8 cellular contexts compared by ENCODE assay signal in genomic region chr19:33416307-33417215, GRCh38. TPM values are rescaled to one million over a fixed set of nuclear protein-coding genes. Genes with fewer than 3 reads are reported as not detected.
A peak's percentile ranks its signal among the peaks of the same experiment; 100 is the strongest.
DNase-seq lines count a peak whose midpoint lies in the region; ATAC-seq, FAIRE-seq and TF ChIP-seq lines count a peak whose summit lies in the region.

No MANE protein-coding gene starts in this region.

- H3K4me3 ChIP-seq in AG10803 (ENCODE audit: low read length) (no peak overlapping the region), HepG2 (replicated peaks in 1 of 3; ENCODE audit: insufficient read depth in 1 of 3, low read depth in 2 of 3, low read length in 3 of 3) (no peak overlapping the region)

- H3K4me1 Mint-ChIP-seq in H9: peaks cover 4 to 15% of the 10 kb centered on the region in 2 experiments
- peaks cover 7% of the 10 kb centered on the region for H3K4me1 Mint-ChIP-seq in central memory CD8-positive, alpha-beta T cell

- no peak overlapping the region for H4K91ac ChIP-seq in H9 (ENCODE audit: insufficient read length, low read depth, low read length)

- H2AFZ ChIP-seq in H9 (ENCODE audit: low read length) (no peak overlapping the region), HepG2 (ENCODE audit: low read length) (no peak overlapping the region)

- H3K27ac ChIP-seq in H9 (ENCODE audit: insufficient read length, low read depth, low read length) (no peak overlapping the region), HepG2 (ENCODE audit: extremely low read length, insufficient read depth, low read length) (no peak overlapping the region)

- TF ChIP-seq EP300 in HepG2 (IDR thresholded peaks at IDR 0.05; ENCODE audit: low read depth in 2 of 2, low read length in 2 of 2) (no peak), HepG2 (CRISPR knock-in tag; IDR thresholded peaks at IDR 0.05; ENCODE audit: borderline replicate concordance) (no peak)

- no peaks in the 10 kb centered on the region for H3K36me3 Mint-ChIP-seq in H9 (ENCODE audit: insufficient read depth in 1 of 3, low read depth in 3 of 3)
- no peaks in the 10 kb centered on the region for H3K36me3 Mint-ChIP-seq in central memory CD8-positive, alpha-beta T cell (ENCODE audit: insufficient read depth)

- H2BK15ac ChIP-seq in H9 (ENCODE audit: low read depth, low read length): no peak overlapping the region

- H3K79me2 ChIP-seq in H9 (ENCODE audit: insufficient read depth, low read length) (no peaks in the 10 kb centered on the region), HepG2 (ENCODE audit: insufficient read depth, low read length) (no peaks in the 10 kb centered on the region)

- TF ChIP-seq CTCF in AG10803 (conservative IDR thresholded peaks at IDR 0.05; ENCODE audit: low read length) (peak; percentile 66), H9 (conservative IDR thresholded peaks at IDR 0.05) (peak; percentile 84), HepG2 (CRISPR knock-in tag; IDR thresholded peaks at IDR 0.05) (peak; percentile 77)

- in situ Hi-C loops in HepG2 (cut with HindIII; ENCODE audit: extremely low pct_ligation_motif_present, low pct_unique_long_range_greater_than_20kb): no loop called here

- H3K9ac ChIP-seq in H9 (ENCODE audit: extremely low read depth, insufficient read length, low read length) (no peak overlapping the region), HepG2 (ENCODE audit: insufficient read depth, low read depth, low read length) (no peak overlapping the region)

- no peak overlapping the region for H3K14ac ChIP-seq in H9 (ENCODE audit: insufficient read depth, low read length)

- H3K9me3 Mint-ChIP-seq in H9: no peaks in the 10 kb centered on the region
- no peaks in the 10 kb centered on the region for H3K9me3 Mint-ChIP-seq in central memory CD8-positive, alpha-beta T cell

- POLR2A ChIA-PET in HepG2 (lab: Yijun Ruan, JAX): interaction anchor here (0.9 to 1.0 kb wide), 2 partner anchors 10 to 13 kb away, joined by 3 read pairs; no protein-coding TSS in a partner anchor

- no peaks in the 10 kb centered on the region for H3K27me3 Mint-ChIP-seq in H9 (ENCODE audit: low read depth)
- no peaks in the 10 kb centered on the region for H3K27me3 Mint-ChIP-seq in central memory CD8-positive, alpha-beta T cell

- WGBS in H9 (ENCODE audit: extremely low coverage, insufficient read length, low lambda C conversion rate): no CpG with 5 or more reads among the region's 27 CpGs
- 90% methylated on average over 16 of the region's 27 CpGs for WGBS in HepG2 (ENCODE audit: low lambda C conversion rate)

- peak; percentile 37 for FAIRE-seq in HepG2 (lab: Jason Lieb, UNC)

- H3K23ac ChIP-seq in H9 (ENCODE audit: insufficient read length, low read depth, low read length): no peak overlapping the region

- peak; percentile 57 for TF ChIP-seq RAD21 in HepG2 (CRISPR knock-in tag; IDR thresholded peaks at IDR 0.05)

- H3K27ac Mint-ChIP-seq in H9: peak overlapping the region in 1 of 3 experiments; percentile 20; a peak in 1 of 7 replicates
- H3K27ac Mint-ChIP-seq in central memory CD8-positive, alpha-beta T cell (ENCODE audit: low read depth): no peak overlapping the region

- no peaks in the 10 kb centered on the region for H3K4me1 ChIP-seq in H9 (ENCODE audit: insufficient read depth, low read length)
- H3K4me1 ChIP-seq in HepG2 (ENCODE audit: insufficient read depth, low read length): peaks cover 8% of the 10 kb centered on the region

- DNase-seq in AG10803 (ENCODE audit: low read depth): peak; percentile 44
- peak; percentile 85 for DNase-seq in H9
- peak; percentile 42 to 72 for DNase-seq in NCI-H446 (lab: John Stamatoyannopoulos, UW)
- DNase-seq in central memory CD8-positive, alpha-beta T cell (ENCODE audit: low spot score in 2 of 2): peak; percentile 33 to 47
- peak; percentile 44 for DNase-seq in HepG2 (ENCODE audit: low spot score)
- DNase-seq in stimulated activated CD8-positive, alpha-beta memory T cell treated with anti-CD3 and anti-CD28 coated beads, Interleukin-15, amount 100 ng/mL, for 1 hour (ENCODE audit: low read depth): peak; percentile 56

- peak; percentile 80 to 86 for ATAC-seq in activated CD4-positive, CD25-positive, alpha-beta regulatory T cell treated with anti-CD3 and anti-CD28 coated beads, Interleukin-2, amount 50 U/mL, for 24 hours
- ATAC-seq in central memory CD8-positive, alpha-beta T cell (replicated peaks; ENCODE audit: extremely low read depth, poor library complexity, severe bottlenecking): no peak
- ATAC-seq in HepG2 (peak; percentile 75), HG02759 (IDR thresholded peaks at IDR 0.05; ENCODE audit: unreplicated experiment) (no peak)

- intact Hi-C loops in HepG2 (cut with micrococcal nuclease; ENCODE audit: unreplicated experiment): no loop called here

- H2BK5ac ChIP-seq in H9 (ENCODE audit: insufficient read length, low read length): no peak overlapping the region

- H3K18ac ChIP-seq in H9 (ENCODE audit: insufficient read length, low read depth, low read length): no peak overlapping the region

- CTCF ChIA-PET in HepG2 (lab: Yijun Ruan, JAX; ENCODE audit: low intra/inter-chr PET ratio, low total read pairs): interaction anchor here (1.2 to 1.8 kb wide), 2 partner anchors 181 to 355 kb away, joined by 3 to 11 read pairs; no protein-coding TSS in a partner anchor

- peaks cover 0 to 3% of the 10 kb centered on the region in 2 experiments; a peak in 1 of 5 replicates for H3K36me3 ChIP-seq in HepG2 (replicated peaks in 1 of 2; ENCODE audit: control insufficient read depth in 1 of 2, insufficient read depth in 2 of 2, low read length in 2 of 2)

- no peak overlapping the region for H3K4ac ChIP-seq in H9 (ENCODE audit: low read depth, low read length)

- no peak overlapping the region for H2BK20ac ChIP-seq in H9 (ENCODE audit: low read depth, low read length, poor library complexity, severe bottlenecking)

- H3K23me2 ChIP-seq in H9 (ENCODE audit: insufficient read length, low read depth, low read length, poor library complexity, severe bottlenecking): no peaks in the 10 kb centered on the region

- H4K5ac ChIP-seq in H9 (ENCODE audit: insufficient read length, low read depth, low read length): no peak overlapping the region

- no peak overlapping the region for H3K56ac ChIP-seq in H9 (ENCODE audit: insufficient read length, low read depth, low read length)

- H4K20me1 ChIP-seq in H9 (ENCODE audit: control insufficient read depth, insufficient read depth, insufficient read length) (no peaks in the 10 kb centered on the region), HepG2 (ENCODE audit: insufficient read depth, low read length) (no peaks in the 10 kb centered on the region)

- no peaks in the 10 kb centered on the region for H3K79me1 ChIP-seq in H9 (ENCODE audit: insufficient read depth, low read depth, low read length, poor library complexity, severe bottlenecking)

- H3K27me3 ChIP-seq in H9 (ENCODE audit: insufficient read depth, low read length): no peaks in the 10 kb centered on the region
- no peaks in the 10 kb centered on the region for H3K27me3 ChIP-seq in HepG2 (ENCODE audit: control insufficient read depth in 1 of 2, insufficient read depth in 2 of 2, low read length in 2 of 2)

- H4K8ac ChIP-seq in H9 (replicated peaks; ENCODE audit: insufficient read length, low read depth, low read length): no peak overlapping the region

- H3K9me3 ChIP-seq in H9 (ENCODE audit: control insufficient read depth, low read depth, low read length) (no peaks in the 10 kb centered on the region), HepG2 (ENCODE audit: low read length) (no peaks in the 10 kb centered on the region)

- TF ChIP-seq POLR2A in HepG2 (IDR thresholded peaks at IDR 0.05; ENCODE audit: insufficient read depth in 1 of 2, low read depth in 2 of 2, low read length in 2 of 2): no peak

- no TSS peak for BruUV-seq in HepG2 (replicated peaks; lab: Mats Ljungman, UMichigan)

- H3K4me2 ChIP-seq in H9 (ENCODE audit: insufficient read depth, insufficient read length, low read length) (no peak overlapping the region), HepG2 (ENCODE audit: low read depth, low read length) (no peak overlapping the region)

- no peak overlapping the region for H3T11ph ChIP-seq in H9 (ENCODE audit: low read length)

- no peak overlapping the region for H2BK12ac ChIP-seq in H9 (ENCODE audit: insufficient read length, low read depth, low read length)

- H3K4me3 Mint-ChIP-seq in H9: peak overlapping the region; percentile 46 to 62; a peak in 4 of 5 replicates
- H3K4me3 Mint-ChIP-seq in central memory CD8-positive, alpha-beta T cell: no peak overlapping the region

- no peak overlapping the region for H2BK120ac ChIP-seq in H9 (ENCODE audit: low read depth, low read length, poor library complexity, severe bottlenecking)

- H2AK5ac ChIP-seq in H9 (ENCODE audit: insufficient read length, low read length): no peak overlapping the region

TF ChIP-seq in HepG2, 621 proteins besides CTCF, POLR2A, EP300 and RAD21 (continues in another document):
- TF ChIP-seq STAG1 (CRISPR knock-in tag; IDR thresholded peaks at IDR 0.05) (peak; percentile 73), ZFYVE20 (CRISPR knock-in tag; IDR thresholded peaks at IDR 0.05; ENCODE audit: borderline replicate concordance, low read depth) (no peak)

RNA-seq across cellular contexts. Expression of gene CEBPG, which starts 43.1 kb away (rescaled TPM):
- total RNA-seq in H9 (2021): 33.7 and 33.9 TPM in 2 replicates
- 34.3 and 49.8 TPM in 2 replicates for total RNA-seq in HepG2 (2016; rRNA removed; fragmentation: Illumina TruSeq; extraction: Trizol)
- 13.2 and 14.7 TPM in 2 replicates for total RNA-seq in HepG2 (2016; cell fraction: cytosol; rRNA removed; fragmentation: Illumina TruSeq; extraction: Trizol; ENCODE audit: low read depth)
- 35.7 and 49.1 TPM in 2 replicates for total RNA-seq in HepG2 (2016; cell fraction: insoluble cytoplasmic fraction; rRNA removed; fragmentation: Illumina TruSeq; extraction: Trizol)
- 37.6 and 38.8 TPM in 2 replicates for total RNA-seq in HepG2 (2016; cell fraction: membrane; rRNA removed; fragmentation: Illumina TruSeq; extraction: Trizol)
- 24.5 and 24.7 TPM in 2 replicates for total RNA-seq in HepG2 (2016; cell fraction: nucleus; rRNA removed; fragmentation: Illumina TruSeq; extraction: Trizol)
- polyA plus RNA-seq in HepG2 (2011; rRNA removed): 25.7 and 26.6 TPM in 2 replicates
- 16.9 and 25.6 TPM in 2 replicates for polyA plus RNA-seq in HepG2 (2011; cell fraction: cytosol; rRNA removed)
- 11.7 and 17.0 TPM in 2 replicates for polyA plus RNA-seq in HepG2 (2011; cell fraction: nucleus; rRNA removed)
- 34.2 and 46.3 TPM in 2 replicates for polyA plus RNA-seq in HepG2 (2012)
- 13.2 and 15.5 TPM in 2 replicates for polyA plus RNA-seq in HepG2 (2016; cell fraction: cytosol; fragmentation: Illumina TruSeq; extraction: Trizol; ENCODE audit: low read depth)
- 44.3 and 47.4 TPM in 2 replicates for polyA plus RNA-seq in HepG2 (2016; cell fraction: insoluble cytoplasmic fraction; fragmentation: Illumina TruSeq; extraction: Trizol; ENCODE audit: low read depth)
- polyA plus RNA-seq in HepG2 (2016; cell fraction: membrane; fragmentation: Illumina TruSeq; extraction: Trizol; ENCODE audit: low read depth): 25.6 and 28.0 TPM in 2 replicates
- 30.5 and 35.3 TPM in 2 replicates for polyA plus RNA-seq in HepG2 (2016; cell fraction: nucleus; fragmentation: Illumina TruSeq; extraction: Trizol; ENCODE audit: insufficient read depth, low read depth)
- polyA minus RNA-seq in HepG2 (2011; rRNA and poly(A)+ RNA removed; ENCODE audit: low replicate concordance): 14.6 and 15.2 TPM in 2 replicates
- polyA minus RNA-seq in HepG2 (2011; cell fraction: cytosol; rRNA and poly(A)+ RNA removed): 18.9 and 25.7 TPM in 2 replicates
- polyA minus RNA-seq in HepG2 (2011; cell fraction: nucleus; rRNA and poly(A)+ RNA removed): 26.3 and 34.8 TPM in 2 replicates

Comparison
In these comparisons a context has a peak if more than half of its experiments do, and no peak if none do; other contexts are left out.
1. ATAC-seq: peak in activated CD4-positive, CD25-positive, alpha-beta regulatory T cell treated with anti-CD3 and anti-CD28 coated beads, Interleukin-2, amount 50 U/mL, for 24 hours (2 of 2) and HepG2 (single experiment); none in central memory CD8-positive, alpha-beta T cell (single experiment) and HG02759 (single experiment).
2. Peak in every context shown above with its lines, with median percentiles within 50 percentile points of each other: DNase-seq and CTCF ChIP-seq.